Comparison of ENCODE assay signal across 16 cellular contexts in the genomic region with DNA sequence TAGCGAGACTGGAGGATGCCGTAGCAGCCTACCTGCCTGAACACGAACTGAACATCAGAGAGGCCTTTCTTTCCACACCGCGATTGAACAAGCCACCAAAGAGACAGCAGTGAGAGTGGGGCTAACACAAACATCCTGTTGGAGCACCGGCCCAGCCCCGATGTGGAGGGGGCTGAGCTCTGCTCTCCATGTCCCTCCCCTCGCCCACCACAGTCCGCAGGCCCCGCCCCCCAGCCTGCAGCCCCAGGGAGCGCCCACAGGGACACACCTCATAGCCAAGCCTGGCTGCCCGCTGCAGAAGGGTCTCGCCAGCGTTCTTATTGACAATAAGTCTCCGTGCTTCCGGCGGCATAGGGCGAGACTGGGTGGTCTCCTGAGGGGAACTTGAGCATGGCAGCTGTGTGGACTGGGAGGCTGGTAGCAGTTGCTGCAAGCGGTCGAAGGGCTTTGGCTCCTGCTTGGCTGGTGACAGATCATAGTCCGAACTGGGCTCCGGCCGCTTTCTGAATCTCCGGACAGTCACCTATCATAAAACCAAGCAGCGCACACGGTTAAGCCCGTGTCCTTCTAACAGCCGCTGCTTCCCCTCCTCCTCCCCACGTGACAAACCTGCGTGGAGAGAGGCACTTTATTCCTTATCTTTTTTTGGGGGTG. TPM values are rescaled to one million over a fixed set of nuclear protein-coding genes. Genes with fewer than 3 reads are reported as not detected.
DNase-seq lines count a peak whose midpoint lies in the region; ATAC-seq, FAIRE-seq and TF ChIP-seq lines count a peak whose summit lies in the region.
"Had no signal": no experiment of that assay in that cellular context is flagged by ENCODE, and none has a peak within 500 bp of the region (broad histone marks: within the 10 kb centered on the region; RNA-seq: fewer than 3 reads in every experiment).

No MANE protein-coding gene starts in this region.

- no peaks in the 10 kb centered on the region for H3K9me1 ChIP-seq in keratinocyte (ENCODE audit: control insufficient read depth, extremely low read depth, insufficient read depth, low read length)

- no peak overlapping the region for H3K9ac ChIP-seq in keratinocyte (ENCODE audit: control insufficient read depth, extremely low read depth, insufficient read depth, low read length)
- H3K9ac ChIP-seq: parathyroid adenoma had no signal

- H3K36me3 ChIP-seq in keratinocyte (ENCODE audit: control insufficient read depth in 2 of 2, extremely low read depth in 1 of 2, insufficient read depth in 2 of 2, low read length in 2 of 2): peaks cover 0 to 5% of the 10 kb centered on the region in 2 experiments
- peaks cover 73% of the 10 kb centered on the region for H3K36me3 ChIP-seq in thymus (ENCODE audit: control insufficient read depth, insufficient read depth)

- CTCF ChIA-PET in activated CD4-positive, alpha-beta memory T cell treated with anti-CD3 and anti-CD28 coated beads for 36 hours (lab: Charles Lee): no interaction called here
- CTCF ChIA-PET in RWPE1 (lab: Yijun Ruan, JAX): no interaction called here

- intact Hi-C loops in activated CD4-positive, alpha-beta memory T cell treated with anti-CD3 and anti-CD28 coated beads for 36 hours (cut with micrococcal nuclease): no loop called here
- intact Hi-C loops in activated T-helper 1 cell treated with anti-CD3 and anti-CD28 coated beads, Interleukin-12 subunit alpha, Interleukin-12 subunit beta, Interleukin-2, Interleukin-4 antibody, amounts not matched to agents 30 ng/mL and 10 ng/mL and 1 ng/mL, durations not matched to agents 14 hours and 24 hours and 36 hours (cut with micrococcal nuclease): no loop called here

- H3K27ac ChIP-seq in keratinocyte (ENCODE audit: control insufficient read depth, insufficient read depth, low read length) (no peak overlapping the region), thymus (ENCODE audit: low read depth) (peak overlapping the region; percentile 65), RWPE1 (no peak overlapping the region)
- H3K27ac ChIP-seq: parathyroid adenoma had no signal

- H3K4me2 ChIP-seq in keratinocyte (ENCODE audit: control insufficient read depth, extremely low read depth, insufficient read depth, low read depth, low read length): peak overlapping the region; percentile 49
- H3K4me2 ChIP-seq: smooth muscle cell had no signal

- H3K9me3 ChIP-seq in keratinocyte (ENCODE audit: control insufficient read depth, low read depth, low read length) (no peaks in the 10 kb centered on the region), thymus (ENCODE audit: control insufficient read depth) (no peaks in the 10 kb centered on the region)

- H3K36me3 Mint-ChIP-seq in activated naive CD4-positive, alpha-beta T cell treated with anti-CD3 and anti-CD28 coated beads, Interleukin-2, amount 50 U/mL, for 24 hours: peaks cover 12% of the 10 kb centered on the region
- peaks cover 12 to 26% of the 10 kb centered on the region in 2 donors for H3K36me3 Mint-ChIP-seq in activated naive CD4-positive, alpha-beta T cell treated with anti-CD3 and anti-CD28 coated beads, Interleukin-2, amount 50 U/mL, for 72 hours
- H3K36me3 Mint-ChIP-seq in activated CD4-positive, alpha-beta memory T cell treated with anti-CD3 and anti-CD28 coated beads for 36 hours: peaks cover 33% of the 10 kb centered on the region
- H3K36me3 Mint-ChIP-seq in activated T-helper 1 cell treated with anti-CD3 and anti-CD28 coated beads, Interleukin-12 subunit alpha, Interleukin-12 subunit beta, Interleukin-2, Interleukin-4 antibody, amounts not matched to agents 30 ng/mL and 10 ng/mL and 1 ng/mL, durations not matched to agents 14 hours and 24 hours and 36 hours (ENCODE audit: low read depth): peaks cover 37% of the 10 kb centered on the region

- no peaks in the 10 kb centered on the region for H4K20me1 ChIP-seq in keratinocyte (ENCODE audit: control insufficient read depth, extremely low read depth, insufficient read depth, low read length)

- H2AFZ ChIP-seq in keratinocyte (ENCODE audit: control insufficient read depth, low read length): no peak overlapping the region
- H2AFZ ChIP-seq: parathyroid adenoma had no signal

- H3K27ac Mint-ChIP-seq in activated naive CD4-positive, alpha-beta T cell treated with anti-CD3 and anti-CD28 coated beads, Interleukin-2, amount 50 U/mL, for 24 hours: peak overlapping the region; percentile 41
- peak overlapping the region in 1 of 2 donors; percentile 72 for H3K27ac Mint-ChIP-seq in activated naive CD4-positive, alpha-beta T cell treated with anti-CD3 and anti-CD28 coated beads, Interleukin-2, amount 50 U/mL, for 72 hours
- H3K27ac Mint-ChIP-seq in activated CD4-positive, alpha-beta memory T cell treated with anti-CD3 and anti-CD28 coated beads for 36 hours: peak overlapping the region; percentile 51
- no peak overlapping the region for H3K27ac Mint-ChIP-seq in activated T-helper 1 cell treated with anti-CD3 and anti-CD28 coated beads, Interleukin-12 subunit alpha, Interleukin-12 subunit beta, Interleukin-2, Interleukin-4 antibody, amounts not matched to agents 30 ng/mL and 10 ng/mL and 1 ng/mL, durations not matched to agents 14 hours and 24 hours and 36 hours
- H3K27ac Mint-ChIP-seq: activated T-cell treated with anti-CD3 and anti-CD28 coated beads, Interleukin-2, amount 50 U/mL, for 72 hours had no signal

- no peaks in the 10 kb centered on the region for H3K27me3 ChIP-seq in keratinocyte (ENCODE audit: control insufficient read depth, extremely low read depth, insufficient read depth, low read length)
- no peaks in the 10 kb centered on the region for H3K27me3 ChIP-seq in thymus (ENCODE audit: control insufficient read depth, insufficient read depth)

- POLR2A ChIA-PET in activated CD4-positive, alpha-beta memory T cell treated with anti-CD3 and anti-CD28 coated beads for 36 hours (lab: Charles Lee): no interaction called here
- POLR2A ChIA-PET in RWPE1 (lab: Yijun Ruan, JAX; ENCODE audit: low non-redundant PET): no interaction called here

- 91% methylated on average over 30 of the region's 30 CpGs for WGBS in thymus

- ATAC-seq in activated naive CD4-positive, alpha-beta T cell treated with anti-CD3 and anti-CD28 coated beads, Interleukin-2, amount 50 U/mL, for 72 hours: no peak
- ATAC-seq: activated T-cell treated with anti-CD3 and anti-CD28 coated beads, Interleukin-2, amount 50 U/mL, for 72 hours; left cardiac atrium had no signal

- dilution Hi-C loops in keratinocyte (cut with MboI; ENCODE audit: extremely low pct_ligation_motif_present, low sequenced_read_pairs): no loop called here

- TF ChIP-seq CTCF in keratinocyte (optimal IDR thresholded peaks at IDR 0.05 in 1 of 3, IDR thresholded peaks at IDR 0.05 in 1 of 3, conservative IDR thresholded peaks at IDR 0.05 in 1 of 3; ENCODE audit: extremely low read depth in 1 of 3, insufficient read depth in 2 of 3, low read length in 3 of 3) (no peak), RWPE1 (conservative IDR thresholded peaks at IDR 0.05; ENCODE audit: low read depth) (no peak)

- FAIRE-seq in keratinocyte (lab: Jason Lieb, UNC): peak; percentile 74
- FAIRE-seq: GM18507 had no signal

- H3K79me2 ChIP-seq in keratinocyte (ENCODE audit: control insufficient read depth, insufficient read depth, low read length): no peaks in the 10 kb centered on the region
- H3K79me2 ChIP-seq: parathyroid adenoma had no signal

- no peaks in the 10 kb centered on the region for H3K27me3 Mint-ChIP-seq in activated naive CD4-positive, alpha-beta T cell treated with anti-CD3 and anti-CD28 coated beads, Interleukin-2, amount 50 U/mL, for 24 hours
- H3K27me3 Mint-ChIP-seq in activated CD4-positive, alpha-beta memory T cell treated with anti-CD3 and anti-CD28 coated beads for 36 hours: no peaks in the 10 kb centered on the region
- H3K27me3 Mint-ChIP-seq in activated T-helper 1 cell treated with anti-CD3 and anti-CD28 coated beads, Interleukin-12 subunit alpha, Interleukin-12 subunit beta, Interleukin-2, Interleukin-4 antibody, amounts not matched to agents 30 ng/mL and 10 ng/mL and 1 ng/mL, durations not matched to agents 14 hours and 24 hours and 36 hours (ENCODE audit: insufficient read depth): no peaks in the 10 kb centered on the region

- H3K4me1 Mint-ChIP-seq in activated naive CD4-positive, alpha-beta T cell treated with anti-CD3 and anti-CD28 coated beads, Interleukin-2, amount 50 U/mL, for 24 hours: peaks cover 41% of the 10 kb centered on the region
- H3K4me1 Mint-ChIP-seq in activated CD4-positive, alpha-beta memory T cell treated with anti-CD3 and anti-CD28 coated beads for 36 hours (ENCODE audit: low read depth): peaks cover 30% of the 10 kb centered on the region
- peaks cover 29% of the 10 kb centered on the region for H3K4me1 Mint-ChIP-seq in activated T-helper 1 cell treated with anti-CD3 and anti-CD28 coated beads, Interleukin-12 subunit alpha, Interleukin-12 subunit beta, Interleukin-2, Interleukin-4 antibody, amounts not matched to agents 30 ng/mL and 10 ng/mL and 1 ng/mL, durations not matched to agents 14 hours and 24 hours and 36 hours (ENCODE audit: low read depth)

- H3K4me1 ChIP-seq in keratinocyte (ENCODE audit: control insufficient read depth, extremely low read depth, insufficient read depth, low read length) (peaks cover 18% of the 10 kb centered on the region), thymus (ENCODE audit: control insufficient read depth, insufficient read depth, low read length) (no peaks in the 10 kb centered on the region)
- H3K4me1 ChIP-seq: parathyroid adenoma had no signal

- no peak for DNase-seq in activated naive CD4-positive, alpha-beta T cell treated with anti-CD3 and anti-CD28 coated beads, Interleukin-2, amount 50 U/mL, for 72 hours (ENCODE audit: low spot score in 2 of 2)
- DNase-seq in activated CD4-positive, alpha-beta memory T cell treated with anti-CD3 and anti-CD28 coated beads for 36 hours: no peak
- DNase-seq in keratinocyte (ENCODE audit: low read depth, low spot score) (no peak), RWPE1 (ENCODE audit: low spot score) (no peak), NCI-H1105 treated with DMSO at 0.1 percent for 48 hours (lab: John Stamatoyannopoulos, UW) (no peak)
- DNase-seq in activated T-helper 1 cell treated with anti-CD3 and anti-CD28 coated beads, Interleukin-12 subunit alpha, Interleukin-12 subunit beta, Interleukin-2, Interleukin-4 antibody, amounts not matched to agents 30 ng/mL and 10 ng/mL and 1 ng/mL, durations not matched to agents 14 hours and 24 hours and 36 hours (ENCODE audit: low spot score): no peak
- DNase-seq: activated CD4-positive, CD25-positive, alpha-beta regulatory T cell treated with anti-CD3 and anti-CD28 coated beads, Interleukin-2, amount 50 U/mL, for 72 hours; activated T-cell treated with anti-CD3 and anti-CD28 coated beads, Interleukin-2, amount 50 U/mL, for 72 hours; dermis blood vessel endothelial cell; DMS 273 treated with DMSO at 0.1 percent for 48 hours; left cardiac atrium had no signal

- H3K4me3 Mint-ChIP-seq in activated naive CD4-positive, alpha-beta T cell treated with anti-CD3 and anti-CD28 coated beads, Interleukin-2, amount 50 U/mL, for 24 hours: no peak overlapping the region
- no peak overlapping the region for H3K4me3 Mint-ChIP-seq in activated CD4-positive, alpha-beta memory T cell treated with anti-CD3 and anti-CD28 coated beads for 36 hours
- H3K4me3 Mint-ChIP-seq in activated T-helper 1 cell treated with anti-CD3 and anti-CD28 coated beads, Interleukin-12 subunit alpha, Interleukin-12 subunit beta, Interleukin-2, Interleukin-4 antibody, amounts not matched to agents 30 ng/mL and 10 ng/mL and 1 ng/mL, durations not matched to agents 14 hours and 24 hours and 36 hours: no peak overlapping the region
- H3K4me3 Mint-ChIP-seq: activated T-cell treated with anti-CD3 and anti-CD28 coated beads, Interleukin-2, amount 50 U/mL, for 72 hours had no signal

- no peaks in the 10 kb centered on the region for H3K9me3 Mint-ChIP-seq in activated naive CD4-positive, alpha-beta T cell treated with anti-CD3 and anti-CD28 coated beads, Interleukin-2, amount 50 U/mL, for 24 hours
- H3K9me3 Mint-ChIP-seq in activated naive CD4-positive, alpha-beta T cell treated with anti-CD3 and anti-CD28 coated beads, Interleukin-2, amount 50 U/mL, for 72 hours: no peaks in the 10 kb centered on the region
- no peaks in the 10 kb centered on the region for H3K9me3 Mint-ChIP-seq in activated CD4-positive, alpha-beta memory T cell treated with anti-CD3 and anti-CD28 coated beads for 36 hours
- no peaks in the 10 kb centered on the region for H3K9me3 Mint-ChIP-seq in activated T-helper 1 cell treated with anti-CD3 and anti-CD28 coated beads, Interleukin-12 subunit alpha, Interleukin-12 subunit beta, Interleukin-2, Interleukin-4 antibody, amounts not matched to agents 30 ng/mL and 10 ng/mL and 1 ng/mL, durations not matched to agents 14 hours and 24 hours and 36 hours
- H3K9me3 Mint-ChIP-seq: activated T-cell treated with anti-CD3 and anti-CD28 coated beads, Interleukin-2, amount 50 U/mL, for 72 hours had no signal

- H3K4me3 ChIP-seq in keratinocyte (ENCODE audit: control insufficient read depth in 2 of 3, extremely low read depth in 1 of 3, insufficient read depth in 2 of 3, low read depth in 1 of 3, low read length in 3 of 3) (peak overlapping the region in 1 of 3 experiments; percentile 17), thymus (ENCODE audit: low read length) (no peak overlapping the region)
- H3K4me3 ChIP-seq: smooth muscle cell had no signal

RNA-seq across cellular contexts. Expression of gene BCOR, which starts 35.8 kb away (rescaled TPM):
- total RNA-seq in activated naive CD4-positive, alpha-beta T cell treated with anti-CD3 and anti-CD28 coated beads, Interleukin-2, amount 50 U/mL, for 72 hours: 10 to 100 TPM; 46.9 to 48.3 TPM
- total RNA-seq in activated CD4-positive, alpha-beta memory T cell treated with anti-CD3 and anti-CD28 coated beads for 36 hours: 10 to 100 TPM; 33.7 to 35.0 TPM
- 2.8 to 5.0 TPM (median 3.6 TPM) in 3 replicates for polyA plus RNA-seq in keratinocyte
- polyA plus RNA-seq in keratinocyte (2011; ENCODE audit: low read depth): 8.0 TPM
- 4.1 and 4.2 TPM in 2 replicates for polyA plus RNA-seq in keratinocyte (2011; cell fraction: cytosol; rRNA removed)
- 20.2 and 20.8 TPM in 2 replicates for polyA plus RNA-seq in keratinocyte (2011; cell fraction: nucleus; rRNA removed)
- polyA plus RNA-seq in keratinocyte (2012; ENCODE audit: low replicate concordance): 6.2 and 7.2 TPM in 2 replicates
- 2.5 to 11.9 TPM (median 7.5 TPM) in 3 replicates for polyA minus RNA-seq in keratinocyte
- 4.0 TPM for polyA minus RNA-seq in keratinocyte (2011; cell fraction: cytosol; rRNA and poly(A)+ RNA removed)
- polyA minus RNA-seq in keratinocyte (2011; cell fraction: nucleus; rRNA and poly(A)+ RNA removed): 13.0 and 22.7 TPM in 2 replicates
- polyA plus RNA-seq in thymus: 24.4 TPM
- 65.2 and 72.0 TPM in 2 replicates for total RNA-seq in activated T-helper 1 cell treated with anti-CD3 and anti-CD28 coated beads, Interleukin-12 subunit alpha, Interleukin-12 subunit beta, Interleukin-2, Interleukin-4 antibody, amounts not matched to agents 30 ng/mL and 10 ng/mL and 1 ng/mL, durations not matched to agents 14 hours and 24 hours and 36 hours
